Comparison of ENCODE assay signal across 13 cellular contexts in the genomic region with DNA sequence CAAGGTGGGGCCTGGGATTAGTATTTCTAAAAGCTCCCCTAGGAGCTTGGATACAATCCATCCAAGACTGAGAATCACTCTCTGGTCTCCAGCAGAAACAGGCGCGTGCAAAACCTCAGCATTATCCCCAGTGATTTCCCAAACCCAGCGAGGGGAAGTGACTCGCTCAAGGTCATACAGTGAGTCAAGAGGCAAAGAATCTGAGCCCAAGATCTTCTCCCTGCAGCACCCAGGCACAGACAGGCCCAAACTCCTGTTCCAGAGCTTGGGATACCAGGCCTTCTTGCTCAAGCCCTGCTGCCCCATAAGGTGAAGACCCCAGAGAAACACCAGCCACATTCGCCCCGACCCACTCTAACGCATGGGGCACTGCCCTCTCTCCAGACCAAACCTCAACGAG. TPM values are rescaled to one million over a fixed set of nuclear protein-coding genes. Genes with fewer than 3 reads are reported as not detected.
DNase-seq lines count a peak whose midpoint lies in the region; FAIRE-seq and TF ChIP-seq lines count a peak whose summit lies in the region.
"Had no signal": no experiment of that assay in that cellular context is flagged by ENCODE, and none has a peak within 500 bp of the region (broad histone marks: within the 10 kb centered on the region; RNA-seq: fewer than 3 reads in every experiment).

No MANE protein-coding gene starts in this region.

- peak; percentile 47 for FAIRE-seq in G401.6 (lab: Jason Lieb, UNC)

- no peaks in the 10 kb centered on the region for H3K9me2 ChIP-seq in PC-9 (ENCODE audit: insufficient read depth)

- H3K27ac Mint-ChIP-seq in dendritic cell treated with granulocyte-macrophage colony-stimulating factor and Interleukin-4, amounts not matched to agents 40 ng/mL and 50 ng/mL, for 4 days: peak overlapping the region; percentile 62
- peak overlapping the region; percentile 81 for H3K27ac Mint-ChIP-seq in osteocyte (ENCODE audit: unreplicated experiment)

- peak in 1 of 2 experiments; percentile 71 for DNase-seq in PC-9
- DNase-seq in osteocyte (ENCODE audit: extremely low spot score, unreplicated experiment): no peak
- DNase-seq in NCI-H446 treated with DMSO at 0.1 percent for 48 hours (lab: John Stamatoyannopoulos, UW): no peak
- DNase-seq in activated naive CD4-positive, alpha-beta T cell treated with anti-CD3 and anti-CD28 coated beads, Interleukin-2, amount 50 U/mL, for 16 hours: no peak
- DNase-seq in anterior cingulate cortex (lab: John Stamatoyannopoulos, UW): no peak
- DNase-seq in NCI-H526 treated with DMSO at 0.1 percent for 48 hours (lab: John Stamatoyannopoulos, UW): no peak
- DNase-seq: activated CD4-positive, alpha-beta T cell treated with anti-CD3 and anti-CD28 coated beads, Interleukin-2, amount 50 U/mL, for 48 hours; amygdala; glutamatergic neuron; RPMI8226; stimulated activated naive CD4-positive, alpha-beta T cell treated with Interleukin-2 at 50 U/mL for 16 hours had no signal

- H3K27me3 ChIP-seq in PC-9 (ENCODE audit: insufficient read depth, low read depth): no peaks in the 10 kb centered on the region

- peak overlapping the region; percentile 49 for H3K4me2 ChIP-seq in PC-9

- H3K27ac ChIP-seq in PC-9: peak overlapping the region; percentile 93

- POLR2A ChIA-PET in PC-9 (lab: Charles Lee; ENCODE audit: unreplicated experiment): interaction anchor here (0.5 kb wide), 1 partner anchor 348 kb away, joined by 8 read pairs; no protein-coding TSS in a partner anchor

- H3K4me1 Mint-ChIP-seq in dendritic cell treated with granulocyte-macrophage colony-stimulating factor and Interleukin-4, amounts not matched to agents 40 ng/mL and 50 ng/mL, for 4 days (ENCODE audit: low read depth): peaks cover 77% of the 10 kb centered on the region
- H3K4me1 Mint-ChIP-seq in osteocyte (ENCODE audit: unreplicated experiment): peaks cover 58% of the 10 kb centered on the region

- H3K36me3 Mint-ChIP-seq in dendritic cell treated with granulocyte-macrophage colony-stimulating factor and Interleukin-4, amounts not matched to agents 40 ng/mL and 50 ng/mL, for 4 days (ENCODE audit: low read depth): no peaks in the 10 kb centered on the region
- no peaks in the 10 kb centered on the region for H3K36me3 Mint-ChIP-seq in osteocyte (ENCODE audit: unreplicated experiment)

- H3K4me3 ChIP-seq in PC-9: no peak overlapping the region

- no peaks in the 10 kb centered on the region for H3K9me3 Mint-ChIP-seq in dendritic cell treated with granulocyte-macrophage colony-stimulating factor and Interleukin-4, amounts not matched to agents 40 ng/mL and 50 ng/mL, for 4 days
- no peaks in the 10 kb centered on the region for H3K9me3 Mint-ChIP-seq in osteocyte (ENCODE audit: unreplicated experiment)

- no peak overlapping the region for H3K4me3 Mint-ChIP-seq in dendritic cell treated with granulocyte-macrophage colony-stimulating factor and Interleukin-4, amounts not matched to agents 40 ng/mL and 50 ng/mL, for 4 days
- no peak overlapping the region for H3K4me3 Mint-ChIP-seq in osteocyte (ENCODE audit: unreplicated experiment)

- H3K79me2 ChIP-seq in PC-9 (ENCODE audit: low read depth): peaks cover 95% of the 10 kb centered on the region

- no peaks in the 10 kb centered on the region for H3K9me3 ChIP-seq in PC-9 (ENCODE audit: insufficient read depth, low read depth)

- H3K36me3 ChIP-seq in PC-9 (ENCODE audit: low read depth): no peaks in the 10 kb centered on the region

- peaks cover 99% of the 10 kb centered on the region for H3K4me1 ChIP-seq in PC-9 (replicated peaks; ENCODE audit: insufficient read depth)

- TF ChIP-seq CTCF in PC-9 (conservative IDR thresholded peaks at IDR 0.05) (no peak), osteocyte (IDR thresholded peaks at IDR 0.05) (no peak)

- H3F3A ChIP-seq in PC-9 (ENCODE audit: insufficient read depth, low read depth): peaks cover 57% of the 10 kb centered on the region; the same call in 1 of the 2 replicates

- CTCF ChIA-PET in PC-9 (lab: Charles Lee): no interaction called here

- BruUV-seq in PC-9 (replicated peaks; lab: Mats Ljungman, UMichigan): no TSS peak

- no peaks in the 10 kb centered on the region for H3K27me3 Mint-ChIP-seq in dendritic cell treated with granulocyte-macrophage colony-stimulating factor and Interleukin-4, amounts not matched to agents 40 ng/mL and 50 ng/mL, for 4 days
- H3K27me3 Mint-ChIP-seq in osteocyte (ENCODE audit: unreplicated experiment): no peaks in the 10 kb centered on the region

- no peak overlapping the region for H2AFZ ChIP-seq in PC-9

- peaks cover 5% of the 10 kb centered on the region; the same call in 1 of the 2 replicates for H4K20me1 ChIP-seq in PC-9 (ENCODE audit: insufficient read depth)

- intact Hi-C loops in PC-9 (cut with micrococcal nuclease; ENCODE audit: unreplicated experiment): no loop called here
- intact Hi-C loops in dendritic cell treated with granulocyte-macrophage colony-stimulating factor and Interleukin-4, amounts not matched to agents 40 ng/mL and 50 ng/mL, for 4 days (cut with micrococcal nuclease): no loop called here

RNA-seq across cellular contexts. Expression of gene SHB, which starts 33.2 kb away (rescaled TPM):
- total RNA-seq in PC-9 (2021): 22.7 and 23.8 TPM in 2 replicates
- 16.7 and 18.3 TPM in 2 replicates for total RNA-seq in osteocyte
